23 cellular contexts compared by ENCODE assay signal in genomic region chr3:133849346-133849745, GRCh38.
"Had no signal": no experiment of that assay in that cellular context is flagged by ENCODE, and none has a peak within 500 bp of the region (broad histone marks: within the 10 kb centered on the region; RNA-seq: fewer than 3 reads in every experiment).

No MANE protein-coding gene starts in this region.

- H3K9me3 ChIP-seq: adrenal gland had no signal

- H3K36me3 ChIP-seq: adrenal gland had no signal

- H3K27me3 ChIP-seq: adrenal gland had no signal

- DNase-seq: activated CD4-positive, CD25-positive, alpha-beta regulatory T cell; activated CD8-positive, alpha-beta memory T cell treated with anti-CD3 and anti-CD28 coated beads, Interleukin-2, amount 10 ng/mL, durations not matched to agents 7 days and 5 days; activated naive CD4-positive, alpha-beta T cell treated with anti-CD3 and anti-CD28 coated beads, Interleukin-2, amount 50 U/mL, for 16 hours; activated naive CD8-positive, alpha-beta T cell treated with anti-CD3 and anti-CD28 coated beads, Interleukin-2, amount 10 ng/mL, durations not matched to agents 7 days and 5 days; activated T-cell treated with anti-CD3 and anti-CD28 coated beads, Interleukin-2, amount 50 U/mL, for 4 hours; adrenal gland; anterior cingulate cortex; central memory CD4-positive, alpha-beta T cell; KG1; NCI-H1048; NCI-H1930; NCI-H2107; NCI-H345; NCI-H510A; NCI-H526 treated with DMSO at 0.1 percent for 48 hours; NCI-H82; OCI-M1; RPMI8226; T-helper 1 cell had no signal

- H3K4me3 ChIP-seq: adrenal gland, SK-N-MC had no signal

- ATAC-seq: activated CD8-positive, alpha-beta memory T cell treated with anti-CD3 and anti-CD28 coated beads, Interleukin-2, amount 10 ng/mL, durations not matched to agents 7 days and 5 days; activated T-cell treated with anti-CD3 and anti-CD28 coated beads, Interleukin-2, amount 50 U/mL, for 4 hours; Panc1; Right ventricle myocardium inferior had no signal

- H3K27ac ChIP-seq: adrenal gland, SK-N-MC, VCaP had no signal

- H3K4me1 ChIP-seq: adrenal gland had no signal
